ENCODE assay signal across 25 cellular contexts in the genomic region with DNA sequence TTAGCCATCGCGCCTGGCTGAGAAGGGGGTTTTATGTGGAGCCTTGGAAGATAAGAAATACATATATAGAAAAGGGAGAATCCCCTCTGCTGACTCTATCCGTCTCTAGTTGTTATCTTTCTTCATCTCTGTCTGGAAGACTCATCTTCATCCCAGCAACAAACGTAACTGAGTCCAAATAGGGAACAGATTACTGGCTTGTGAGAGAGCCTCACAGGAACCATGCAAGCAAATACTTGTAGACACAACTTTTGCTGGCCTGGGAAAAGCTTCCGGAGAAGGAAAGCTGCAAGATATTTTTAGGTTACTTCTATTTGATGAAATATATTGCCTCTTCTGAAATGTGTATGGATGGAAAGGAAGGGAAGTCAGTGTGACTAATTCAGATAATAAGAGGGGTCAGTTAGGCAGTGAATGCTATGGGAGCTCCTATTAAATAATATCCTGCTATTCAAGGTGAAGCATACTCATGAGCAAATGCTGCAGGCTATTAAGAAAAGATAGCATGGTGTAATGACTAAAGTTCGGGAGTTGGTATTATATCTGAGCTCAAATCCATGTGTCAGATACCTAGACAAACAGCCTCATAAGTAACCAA.
"Had no signal": no experiment of that assay in that cellular context is flagged by ENCODE, and none has a peak within 500 bp of the region (broad histone marks: within the 10 kb centered on the region; RNA-seq: fewer than 3 reads in every experiment).

No MANE protein-coding gene starts in this region.

- H3K4me1 ChIP-seq: gastrocnemius medialis, prostate gland, transverse colon had no signal

- ATAC-seq: gastrocnemius medialis, left colon, lower lobe of right lung, natural killer cell, right cardiac atrium, T-helper 17 cell had no signal

- H3K27me3 ChIP-seq: cardiac muscle cell, gastrocnemius medialis, heart left ventricle, neutrophil, ovary, stomach, suprapubic skin, transverse colon had no signal

- H3K9me3 ChIP-seq: gastrocnemius medialis, heart left ventricle, lower lobe of right lung, neutrophil, ovary, prostate gland, stomach, suprapubic skin, transverse colon had no signal

- H3K27ac ChIP-seq: cardiac muscle cell, gastrocnemius medialis, lower lobe of right lung, neutrophil, ovary, prostate gland, stomach, suprapubic skin, transverse colon had no signal

- H3K4me3 ChIP-seq: cardiac muscle cell, gastrocnemius medialis, heart left ventricle, lower lobe of right lung, ovary, prostate gland, stomach, suprapubic skin, transverse colon had no signal

- H3K4me1 Mint-ChIP-seq: natural killer cell, T-helper 17 cell had no signal

- H3K36me3 ChIP-seq: cardiac muscle cell, gastrocnemius medialis, heart left ventricle, lower lobe of right lung, neutrophil, ovary, prostate gland, stomach, suprapubic skin, transverse colon had no signal

- DNase-seq: activated CD4-positive, alpha-beta T cell treated with anti-CD3 and anti-CD28 coated beads for 4 hours; activated CD4-positive, alpha-beta T cell treated with anti-CD3 and anti-CD28 coated beads, Interleukin-2, amount 50 U/mL, for 48 hours; activated CD4-positive, CD25-positive, alpha-beta regulatory T cell; activated CD8-positive, alpha-beta memory T cell treated with anti-CD3 and anti-CD28 coated beads, Interleukin-2, amount 50 U/mL, for 48 hours; activated naive CD4-positive, alpha-beta T cell treated with anti-CD3 and anti-CD28 coated beads for 36 hours; activated naive CD8-positive, alpha-beta T cell treated with anti-CD3 and anti-CD28 coated beads, Interleukin-2, amount 10 ng/mL, durations not matched to agents 7 days and 5 days; activated T-cell treated with anti-CD3 and anti-CD28 coated beads, Interleukin-2, amount 50 U/mL, for 48 hours; amniotic stem cell; effector CD4-positive, alpha-beta T cell; gastrocnemius medialis; islet precursor cell; left colon; lower lobe of right lung; natural killer cell; ovary; right cardiac atrium; stimulated activated CD4-positive, alpha-beta T cell treated with anti-CD3 and anti-CD28 coated beads, Interleukin-1b, Interleukin-23, amount 100 ng/mL, for 48 hours; stomach; T-helper 17 cell; transverse colon had no signal

- H3K27ac Mint-ChIP-seq: activated naive CD4-positive, alpha-beta T cell treated with anti-CD3 and anti-CD28 coated beads for 36 hours; activated naive CD8-positive, alpha-beta T cell treated with anti-CD3 and anti-CD28 coated beads, Interleukin-2, amount 10 ng/mL, durations not matched to agents 7 days and 5 days; natural killer cell; T-helper 17 cell had no signal

- H3K27me3 Mint-ChIP-seq: activated naive CD8-positive, alpha-beta T cell treated with anti-CD3 and anti-CD28 coated beads, Interleukin-2, amount 10 ng/mL, durations not matched to agents 7 days and 5 days had no signal

- H3K36me3 Mint-ChIP-seq: activated naive CD8-positive, alpha-beta T cell treated with anti-CD3 and anti-CD28 coated beads, Interleukin-2, amount 10 ng/mL, durations not matched to agents 7 days and 5 days; natural killer cell had no signal

- H3K9me3 Mint-ChIP-seq: activated naive CD4-positive, alpha-beta T cell treated with anti-CD3 and anti-CD28 coated beads for 36 hours; natural killer cell had no signal

- H3K4me3 Mint-ChIP-seq: activated naive CD4-positive, alpha-beta T cell treated with anti-CD3 and anti-CD28 coated beads for 36 hours; activated naive CD8-positive, alpha-beta T cell treated with anti-CD3 and anti-CD28 coated beads, Interleukin-2, amount 10 ng/mL, durations not matched to agents 7 days and 5 days; natural killer cell; T-helper 17 cell had no signal
